ENCODE assay signal across 8 cellular contexts in the genomic region with DNA sequence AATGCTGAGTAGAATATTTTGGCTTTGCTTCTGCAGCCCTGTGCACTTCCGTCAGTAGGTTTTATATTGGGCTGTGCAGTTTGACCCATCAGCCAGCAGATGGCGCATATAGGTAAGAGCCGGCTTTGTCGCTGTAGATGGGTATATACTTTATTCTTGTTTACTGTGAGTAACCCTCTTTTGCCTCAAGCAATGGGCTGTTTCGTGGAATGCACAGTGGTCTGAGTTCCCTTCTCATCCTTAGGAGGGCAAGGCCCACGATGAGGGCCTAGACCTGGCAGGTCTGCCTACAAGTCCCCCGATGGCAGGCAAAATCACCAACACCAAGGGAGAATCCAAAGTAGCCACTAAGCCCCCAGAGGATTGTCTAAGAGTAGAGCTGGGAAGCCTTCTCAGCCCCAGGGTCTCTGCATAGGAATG.
DNase-seq lines count a peak whose midpoint lies in the region; ATAC-seq and TF ChIP-seq lines count a peak whose summit lies in the region.

No MANE protein-coding gene starts in this region.

- no peaks in the 10 kb centered on the region for H3K27me3 Mint-ChIP-seq in T-helper 2 cell treated with Interferon-gamma antibody and Interleukin-4, amounts not matched to agents 5 μg/mL and 100 μg/mL, for 36 hours (ENCODE audit: low read depth)

- no peak overlapping the region for H3K4me3 Mint-ChIP-seq in T-helper 2 cell treated with Interferon-gamma antibody and Interleukin-4, amounts not matched to agents 5 μg/mL and 100 μg/mL, for 36 hours

- POLR2A ChIA-PET in HEK293T (lab: Yijun Ruan, JAX): no interaction called here

- H3K27ac Mint-ChIP-seq in T-helper 2 cell treated with Interferon-gamma antibody and Interleukin-4, amounts not matched to agents 5 μg/mL and 100 μg/mL, for 36 hours: no peak overlapping the region

- TF ChIP-seq CTCF in GM12875 (IDR thresholded peaks at IDR 0.05; ENCODE audit: borderline replicate concordance, insufficient read depth, low read depth, low read length) (peak; percentile 80), lower lobe of right lung (IDR thresholded peaks at IDR 0.05) (peak; percentile 78)

- CTCF ChIA-PET in HEK293T (lab: Yijun Ruan, JAX): interaction anchor here (0.7 kb wide), 1 partner anchor 1310 kb away, joined by 3 read pairs; no protein-coding TSS in a partner anchor

- DNase-seq in AG20443 (ENCODE audit: low spot score): peak; percentile 46
- DNase-seq in HEK293T (ENCODE audit: extremely low spot score): peak; percentile 45
- peak; percentile 66 for DNase-seq in LHCN-M2 (ENCODE audit: low read depth)
- peak; percentile 70 for DNase-seq in OCI-M2 (lab: John Stamatoyannopoulos, UW; ENCODE audit: unreplicated experiment)
- peak; percentile 59 for DNase-seq in cerebellar cortex (ENCODE audit: low spot score)
- peak; percentile 51 for DNase-seq in lower lobe of right lung
- no peak for DNase-seq in T-helper 2 cell treated with Interferon-gamma antibody and Interleukin-4, amounts not matched to agents 5 μg/mL and 100 μg/mL, for 36 hours (ENCODE audit: low spot score)

- H3K9me3 Mint-ChIP-seq in T-helper 2 cell treated with Interferon-gamma antibody and Interleukin-4, amounts not matched to agents 5 μg/mL and 100 μg/mL, for 36 hours: no peaks in the 10 kb centered on the region

- H3K36me3 ChIP-seq in lower lobe of right lung: no peaks in the 10 kb centered on the region

- H3K27me3 ChIP-seq in lower lobe of right lung (ENCODE audit: low read depth): no peaks in the 10 kb centered on the region

- no peak overlapping the region for H3K27ac ChIP-seq in lower lobe of right lung

- H3K4me1 Mint-ChIP-seq in T-helper 2 cell treated with Interferon-gamma antibody and Interleukin-4, amounts not matched to agents 5 μg/mL and 100 μg/mL, for 36 hours (ENCODE audit: low read depth): peaks cover 1% of the 10 kb centered on the region

- intact Hi-C loops in lower lobe of right lung (cut with DNase I): no loop called here

- H3K4me3 ChIP-seq in GM12875 (ENCODE audit: low read depth, low read length) (no peak overlapping the region), lower lobe of right lung (no peak overlapping the region)

- no peaks in the 10 kb centered on the region for H3K9me3 ChIP-seq in lower lobe of right lung

- ATAC-seq in lower lobe of right lung: peak; percentile 84 to 89

- no peaks in the 10 kb centered on the region for H3K36me3 Mint-ChIP-seq in T-helper 2 cell treated with Interferon-gamma antibody and Interleukin-4, amounts not matched to agents 5 μg/mL and 100 μg/mL, for 36 hours (ENCODE audit: low read depth)

- H3K4me1 ChIP-seq in lower lobe of right lung: no peaks in the 10 kb centered on the region

TF ChIP-seq in HEK293T, 16 proteins besides CTCF, POLR2A, EP300 and RAD21:
- TF ChIP-seq FOXK2 (IDR thresholded peaks at IDR 0.05) (no peak), SUZ12 (IDR thresholded peaks at IDR 0.05) (no peak), ZNF384 (IDR thresholded peaks at IDR 0.05) (no peak), HDGF (IDR thresholded peaks at IDR 0.05; ENCODE audit: borderline replicate concordance) (no peak), SP1 (IDR thresholded peaks at IDR 0.05) (no peak), TARDBP (IDR thresholded peaks at IDR 0.05) (no peak), FOXM1 (IDR thresholded peaks at IDR 0.05; ENCODE audit: borderline replicate concordance) (no peak), L3MBTL2 (conservative IDR thresholded peaks at IDR 0.05) (no peak), NFRKB (IDR thresholded peaks at IDR 0.05) (no peak), ARNT (IDR thresholded peaks at IDR 0.05) (no peak), LEF1 (IDR thresholded peaks at IDR 0.05; ENCODE audit: borderline replicate concordance) (no peak), CTBP1 (IDR thresholded peaks at IDR 0.05; ENCODE audit: borderline replicate concordance) (no peak)
- TF ChIP-seq, protein P1, sequence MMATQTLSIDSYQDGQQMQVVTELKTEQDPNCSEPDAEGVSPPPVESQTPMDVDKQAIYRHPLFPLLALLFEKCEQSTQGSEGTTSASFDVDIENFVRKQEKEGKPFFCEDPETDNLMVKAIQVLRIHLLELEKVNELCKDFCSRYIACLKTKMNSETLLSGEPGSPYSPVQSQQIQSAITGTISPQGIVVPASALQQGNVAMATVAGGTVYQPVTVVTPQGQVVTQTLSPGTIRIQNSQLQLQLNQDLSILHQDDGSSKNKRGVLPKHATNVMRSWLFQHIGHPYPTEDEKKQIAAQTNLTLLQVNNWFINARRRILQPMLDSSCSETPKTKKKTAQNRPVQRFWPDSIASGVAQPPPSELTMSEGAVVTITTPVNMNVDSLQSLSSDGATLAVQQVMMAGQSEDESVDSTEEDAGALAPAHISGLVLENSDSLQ (IDR thresholded peaks at IDR 0.05): no peak
